ENCODE assay signal across 1 cellular context in genomic region chr1:231334952-231335351, GRCh38.
TF ChIP-seq lines count a peak whose summit lies in the region.

No MANE protein-coding gene starts in this region.

TF ChIP-seq in endothelial cell of umbilical vein, 7 proteins besides CTCF, POLR2A, EP300 and RAD21 (continued from another document):
- TF ChIP-seq MAX (IDR thresholded peaks at IDR 0.05; ENCODE audit: insufficient read depth, insufficient read length), result no peak
- TF ChIP-seq FOS (IDR thresholded peaks at IDR 0.05; ENCODE audit: borderline replicate concordance, insufficient read depth, low read length), result no peak
- no peak for TF ChIP-seq JUN (IDR thresholded peaks at IDR 0.05; ENCODE audit: borderline replicate concordance, insufficient read depth, insufficient read length, low read depth)
- TF ChIP-seq GATA2 (IDR thresholded peaks at IDR 0.05; ENCODE audit: insufficient read depth, insufficient read length, low read depth, low read length), result no peak
- no peak for TF ChIP-seq EZH2 (IDR thresholded peaks at IDR 0.05; ENCODE audit: borderline replicate concordance, low read depth, low read length, severe bottlenecking)
- TF ChIP-seq MYC (IDR thresholded peaks at IDR 0.05; ENCODE audit: low read depth, low read length), result no peak
TF ChIP-seq in endothelial cell of umbilical vein: peak in this region for 0.
